Comparison of ENCODE assay signal across 8 cellular contexts in the genomic region with DNA sequence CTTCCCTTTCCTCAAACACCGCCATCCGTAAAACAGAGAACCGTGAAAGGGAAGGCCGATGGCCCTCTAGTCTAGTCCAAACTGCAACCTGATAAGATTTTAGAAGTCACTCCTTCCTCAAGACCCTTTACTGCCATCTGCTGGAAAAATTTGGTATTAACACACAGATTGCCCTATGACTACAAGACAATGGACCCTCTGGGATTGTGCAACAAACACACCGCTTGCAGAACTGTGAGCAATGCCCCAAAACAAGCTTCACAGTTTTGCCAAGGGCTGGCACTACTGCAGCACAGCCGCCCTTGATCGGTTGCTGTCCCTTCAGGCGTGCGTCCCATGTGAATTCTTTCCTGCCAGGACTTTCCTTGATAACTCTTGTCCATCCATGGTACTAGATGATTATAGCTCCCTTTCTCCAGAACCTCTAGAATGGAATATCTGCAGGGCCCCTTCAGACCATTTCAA. TPM values are rescaled to one million over a fixed set of nuclear protein-coding genes. Genes with fewer than 3 reads are reported as not detected.
DNase-seq lines count a peak whose midpoint lies in the region; ATAC-seq and TF ChIP-seq lines count a peak whose summit lies in the region.

No MANE protein-coding gene starts in this region.

- POLR2A ChIA-PET in SK-N-SH (lab: Yijun Ruan, JAX), result no interaction called here

- peak; percentile 72 for TF ChIP-seq RAD21 in SK-N-SH (IDR thresholded peaks at IDR 0.05; ENCODE audit: low read length)

- peak; percentile 89 for DNase-seq in AG09309 (ENCODE audit: low read depth)
- DNase-seq in NCI-H1417 (lab: John Stamatoyannopoulos, UW), result peak; percentile 64 to 93 (median 92)
- peak; percentile 58 for DNase-seq in SK-N-SH
- peak; percentile 94 for DNase-seq in astrocyte of the hippocampus (ENCODE audit: low read depth, low spot score)
- DNase-seq in iPS DF 6.9 (ENCODE audit: low read depth, low spot score), result peak; percentile 96
- DNase-seq in smooth muscle cell (lab: John Stamatoyannopoulos, UW; ENCODE audit: unreplicated experiment), result no peak

- H4K20me1 ChIP-seq in SK-N-SH (ENCODE audit: insufficient read depth) (no peaks in the 10 kb centered on the region), smooth muscle cell (ENCODE audit: low read depth) (no peaks in the 10 kb centered on the region)

- H3K36me3 ChIP-seq in SK-N-SH (replicated peaks in 1 of 2; ENCODE audit: control insufficient read depth in 1 of 2, insufficient read depth in 2 of 2, low read length in 1 of 2) (no peaks in the 10 kb centered on the region), iPS DF 6.9 (ENCODE audit: control insufficient read depth, insufficient read depth, low read length) (no peaks in the 10 kb centered on the region), smooth muscle cell (ENCODE audit: low read depth) (no peaks in the 10 kb centered on the region)

- CTCF ChIA-PET in SK-N-SH (lab: Yijun Ruan, JAX), result interaction anchor here (0.6 to 2.8 kb wide), 6 partner anchors 13 to 1216 kb away, joined by 3 to 14 read pairs (median 4); no protein-coding TSS in a partner anchor

- H3F3A ChIP-seq in SK-N-SH (replicated peaks; ENCODE audit: insufficient read depth) (peaks cover 4% of the 10 kb centered on the region), smooth muscle cell (ENCODE audit: low read depth) (no peaks in the 10 kb centered on the region)

- H2AFZ ChIP-seq in SK-N-SH (ENCODE audit: low read depth) (peak overlapping the region; percentile 93), smooth muscle cell (ENCODE audit: low read depth) (peak overlapping the region; percentile 85)

- no peak for TF ChIP-seq EP300 in SK-N-SH (IDR thresholded peaks at IDR 0.05; ENCODE audit: borderline replicate concordance in 1 of 2, low read depth in 1 of 2, low read length in 1 of 2)

- H3K4me3 ChIP-seq in AG09309 (ENCODE audit: control insufficient read depth, low read depth, low read length), result no peak overlapping the region
- H3K4me3 ChIP-seq in SK-N-SH (ENCODE audit: low read depth in 2 of 2, low read length in 1 of 2), result no peak overlapping the region; a peak in 1 of 4 replicates
- H3K4me3 ChIP-seq in iPS DF 6.9 (ENCODE audit: low read length), result no peak overlapping the region
- no peak overlapping the region for H3K4me3 ChIP-seq in smooth muscle cell

- 20% methylated on average over 9 of the region's 9 CpGs for WGBS in SK-N-SH (ENCODE audit: low lambda C conversion rate)
- WGBS in iPS DF 6.9 (ENCODE audit: insufficient coverage, insufficient read length), result no CpG with 5 or more reads among the region's 9 CpGs
- WGBS in smooth muscle cell (ENCODE audit: low lambda C conversion rate), result 23% methylated on average over 9 of the region's 9 CpGs

- H3K27me3 ChIP-seq in SK-N-SH (ENCODE audit: insufficient read depth) (no peaks in the 10 kb centered on the region), iPS DF 6.9 (ENCODE audit: control insufficient read depth, insufficient read depth, low read length) (no peaks in the 10 kb centered on the region), smooth muscle cell (ENCODE audit: low read depth) (no peaks in the 10 kb centered on the region)

- no peaks in the 10 kb centered on the region for H3K9me2 ChIP-seq in SK-N-SH

- no peaks in the 10 kb centered on the region; the same call in 1 of the 2 replicates for H3K79me2 ChIP-seq in SK-N-SH (ENCODE audit: insufficient read depth)
- H3K79me2 ChIP-seq in smooth muscle cell (ENCODE audit: low read depth), result no peaks in the 10 kb centered on the region

- H3K9ac ChIP-seq in SK-N-SH (peak overlapping the region; percentile 34; the same call in 1 of the 2 replicates), smooth muscle cell (ENCODE audit: low read depth) (no peak overlapping the region)

- H3K4me1 ChIP-seq in SK-N-SH (ENCODE audit: control insufficient read depth in 1 of 2, insufficient read depth in 2 of 2, low read depth in 1 of 2, low read length in 1 of 2) (peaks cover 0 to 9% of the 10 kb centered on the region in 2 experiments; a peak in 2 of 4 replicates), iPS DF 6.9 (ENCODE audit: control insufficient read depth, insufficient read depth, low read length) (0 out of 2 replicates have a peak, but pooled peaks cover 3% of the 10 kb centered on the region), smooth muscle cell (ENCODE audit: low read depth) (peaks cover 10% of the 10 kb centered on the region)

- ATAC-seq in GM18511 (IDR thresholded peaks at IDR 0.05; ENCODE audit: unreplicated experiment) (peak; percentile 100), HG02885 (IDR thresholded peaks at IDR 0.05; ENCODE audit: poor library complexity, unreplicated experiment) (peak; percentile 92)

- TF ChIP-seq CTCF in AG09309 (IDR thresholded peaks at IDR 0.05; ENCODE audit: control insufficient read depth, insufficient read depth, low read depth, low read length, missing control alignments), result peak; percentile 73
- peak; percentile 72 for TF ChIP-seq CTCF in SK-N-SH (IDR thresholded peaks at IDR 0.05)
- peak; percentile 74 for TF ChIP-seq CTCF in smooth muscle cell (IDR thresholded peaks at IDR 0.05; ENCODE audit: borderline replicate concordance, insufficient read depth, poor library complexity, severe bottlenecking)

- H3K27ac ChIP-seq in SK-N-SH (ENCODE audit: low read depth in 2 of 2, low read length in 1 of 2), result peak overlapping the region; percentile 56; a peak in 2 of 4 replicates
- H3K27ac ChIP-seq in iPS DF 6.9 (ENCODE audit: low read length), result no peak overlapping the region
- H3K27ac ChIP-seq in smooth muscle cell (ENCODE audit: low read depth), result no peak overlapping the region

- H3K9me3 ChIP-seq in SK-N-SH (no peaks in the 10 kb centered on the region), iPS DF 6.9 (ENCODE audit: control insufficient read depth, insufficient read depth, low read length) (no peaks in the 10 kb centered on the region), smooth muscle cell (replicated peaks; ENCODE audit: low read depth) (no peaks in the 10 kb centered on the region)

- H3K4me2 ChIP-seq in SK-N-SH, result 0 out of 2 replicates have a peak overlapping the region, but pooled peaks have one; percentile 23
- H3K4me2 ChIP-seq in smooth muscle cell, result peak overlapping the region; percentile 76

TF ChIP-seq in SK-N-SH, 30 proteins besides CTCF, POLR2A, EP300 and RAD21:
- TF ChIP-seq, protein P1, sequence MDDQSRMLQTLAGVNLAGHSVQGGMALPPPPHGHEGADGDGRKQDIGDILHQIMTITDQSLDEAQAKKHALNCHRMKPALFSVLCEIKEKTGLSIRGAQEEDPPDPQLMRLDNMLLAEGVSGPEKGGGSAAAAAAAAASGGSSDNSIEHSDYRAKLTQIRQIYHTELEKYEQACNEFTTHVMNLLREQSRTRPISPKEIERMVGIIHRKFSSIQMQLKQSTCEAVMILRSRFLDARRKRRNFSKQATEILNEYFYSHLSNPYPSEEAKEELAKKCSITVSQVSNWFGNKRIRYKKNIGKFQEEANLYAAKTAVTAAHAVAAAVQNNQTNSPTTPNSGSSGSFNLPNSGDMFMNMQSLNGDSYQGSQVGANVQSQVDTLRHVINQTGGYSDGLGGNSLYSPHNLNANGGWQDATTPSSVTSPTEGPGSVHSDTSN (IDR thresholded peaks at IDR 0.05), result no peak
- TF ChIP-seq SMC3 (IDR thresholded peaks at IDR 0.05; ENCODE audit: low read depth, low read length), result peak; percentile 66

RNA-seq across cellular contexts. Expression of a gene that starts 23.1 kb away (rescaled TPM):
- polyA plus RNA-seq in SK-N-SH (2012; rRNA removed), result 7.4 and 9.1 TPM in 2 replicates
- polyA plus RNA-seq in SK-N-SH (2012; cell fraction: cytosol; rRNA removed), result 16.7 and 33.6 TPM in 2 replicates
- polyA plus RNA-seq in SK-N-SH (2012; cell fraction: nucleus; rRNA removed), result 1.3 and 2.8 TPM in 2 replicates
- total RNA-seq in smooth muscle cell, result 9.2 and 15.6 TPM in 2 replicates
- 33.1 and 39.7 TPM in 2 replicates for polyA plus RNA-seq in smooth muscle cell

Comparison
In these comparisons a context has a peak if more than half of its experiments do, and no peak if none do; other contexts are left out.
1. H3K27ac ChIP-seq: peak in SK-N-SH (2 of 2); none in iPS DF 6.9 (single experiment) and smooth muscle cell (single experiment).
2. Peak in every context shown above with its lines, with median percentiles within 50 percentile points of each other: CTCF ChIP-seq.